Comparison of ENCODE assay signal across 19 cellular contexts in the genomic region with DNA sequence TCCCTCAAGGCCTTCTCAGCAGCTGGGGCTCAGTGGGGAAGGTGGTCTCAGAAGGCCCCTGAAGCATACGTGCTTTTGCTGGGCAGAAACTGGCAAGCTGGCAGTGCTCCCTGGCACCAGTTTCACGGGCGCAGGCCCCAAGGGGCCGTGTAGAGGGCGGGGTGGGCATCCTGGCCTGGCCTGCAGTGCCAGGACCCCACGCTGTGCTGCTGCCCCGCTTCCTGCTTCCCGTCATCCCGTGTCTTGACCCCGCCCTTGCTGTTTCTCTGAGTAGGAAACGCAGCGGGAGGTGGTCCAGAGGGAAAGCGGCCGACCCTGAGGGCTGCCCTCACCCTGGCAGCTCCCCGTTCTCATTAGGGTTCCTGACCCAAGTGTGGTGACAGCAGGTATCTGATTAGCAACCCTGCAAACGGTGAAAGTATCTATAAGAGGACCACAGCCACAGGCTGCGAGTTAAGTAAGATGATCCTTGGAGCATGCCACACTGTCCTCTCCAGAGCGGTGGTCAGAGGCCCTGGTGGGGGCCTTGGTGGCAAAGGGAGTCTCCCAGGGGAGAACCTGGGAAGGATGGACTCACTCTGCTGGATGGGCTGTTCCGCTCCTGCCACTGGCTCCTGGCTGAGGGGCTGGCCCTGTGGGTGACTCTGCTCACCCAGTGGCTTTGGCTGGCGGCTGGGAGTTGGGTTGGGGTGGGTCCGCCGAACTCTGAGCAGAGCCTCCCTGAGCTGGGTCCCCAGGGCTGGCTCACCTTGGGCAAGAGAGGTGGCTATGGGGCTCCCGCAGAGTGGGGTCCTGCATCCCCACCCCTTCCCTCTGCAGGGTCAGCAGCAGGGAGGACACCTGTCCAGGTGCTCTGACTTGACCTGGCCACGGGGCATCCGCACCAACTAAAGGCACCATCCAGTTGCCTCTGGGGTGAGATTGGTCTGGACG. TPM values are rescaled to one million over a fixed set of nuclear protein-coding genes. Genes with fewer than 3 reads are reported as not detected.
DNase-seq lines count a peak whose midpoint lies in the region; ATAC-seq and TF ChIP-seq lines count a peak whose summit lies in the region.
"Had no signal": no experiment of that assay in that cellular context is flagged by ENCODE, and none has a peak within 500 bp of the region (broad histone marks: within the 10 kb centered on the region; RNA-seq: fewer than 3 reads in every experiment).

No MANE protein-coding gene starts in this region.

- ATAC-seq in stimulated activated memory B cell treated with anti-CD40 and anti-IgM and Interleukin-4, amounts not matched to agents 10 μg/mL and 1 μg/mL and 100 μg/mL, for 72 hours = no peak
- no peak for ATAC-seq in HG03045 (IDR thresholded peaks at IDR 0.05; ENCODE audit: unreplicated experiment)
- ATAC-seq: activated CD4-positive, alpha-beta T cell treated with anti-CD3 and anti-CD28 coated beads for 36 hours had no signal

- no peaks in the 10 kb centered on the region for H3K27me3 Mint-ChIP-seq in activated naive CD4-positive, alpha-beta T cell treated with anti-CD3 and anti-CD28 coated beads, Interleukin-2, amount 10 ng/mL, durations not matched to agents 7 days and 5 days
- H3K27me3 Mint-ChIP-seq in stimulated activated memory B cell treated with anti-CD40 and anti-IgM and Interleukin-4, amounts not matched to agents 10 μg/mL and 1 μg/mL and 100 μg/mL, for 72 hours = no peaks in the 10 kb centered on the region
- H3K27me3 Mint-ChIP-seq: activated CD4-positive, alpha-beta T cell treated with anti-CD3 and anti-CD28 coated beads for 36 hours had no signal

- intact Hi-C loops in dorsolateral prefrontal cortex (cut with DNase I) = loop anchor here in 1 of 2 donors (10.0 kb wide), 1 partner anchor 131 kb away; no protein-coding TSS in a partner anchor

- TF ChIP-seq CTCF in OCI-LY1 (IDR thresholded peaks at IDR 0.05; ENCODE audit: low read length) (no peak), dorsolateral prefrontal cortex (IDR thresholded peaks at IDR 0.05 in 54 of 56, conservative IDR thresholded peaks at IDR 0.05 in 2 of 56; ENCODE audit: low read depth in 1 of 56, partially characterized antibody in 56 of 56) (no peak), RWPE1 (conservative IDR thresholded peaks at IDR 0.05; ENCODE audit: low read depth) (no peak)

- H3K4me3 ChIP-seq in OCI-LY1 (ENCODE audit: low read depth, low read length, poor library complexity, severe bottlenecking) (peak overlapping the region; percentile 26), dorsolateral prefrontal cortex (peak overlapping the region in 27 of 59 donors; percentile 9 to 52 (median 28))
- H3K4me3 ChIP-seq: A549, testis, vagina had no signal

- POLR2A ChIA-PET in RWPE1 (lab: Yijun Ruan, JAX; ENCODE audit: low non-redundant PET) = no interaction called here

- CTCF ChIA-PET in activated naive CD4-positive, alpha-beta T cell treated with anti-CD3 and anti-CD28 coated beads, Interleukin-2, amount 10 ng/mL, durations not matched to agents 7 days and 5 days (lab: Charles Lee) = interaction anchor here (1.0 to 3.3 kb wide), 2 partner anchors 24 to 165 kb away, joined by 3 to 10 read pairs; no protein-coding TSS in a partner anchor
- CTCF ChIA-PET in RWPE1 (lab: Yijun Ruan, JAX) = no interaction called here

- DNase-seq in activated naive CD4-positive, alpha-beta T cell treated with anti-CD3 and anti-CD28 coated beads, Interleukin-2, amount 10 ng/mL, durations not matched to agents 7 days and 5 days = no peak
- DNase-seq in activated naive CD4-positive, alpha-beta T cell treated with anti-CD3 and anti-CD28 coated beads, Interleukin-2, amount 50 U/mL, for 16 hours = no peak
- DNase-seq in dorsolateral prefrontal cortex = no peak
- no peak for DNase-seq in pons (ENCODE audit: low spot score)
- DNase-seq in RWPE1 (ENCODE audit: low spot score) = no peak
- DNase-seq: activated CD4-positive, alpha-beta T cell treated with anti-CD3 and anti-CD28 coated beads for 36 hours; amniotic stem cell; Caco-2; islet precursor cell; NCI-H187 treated with DMSO at 0.1 percent for 48 hours; RPMI8226; T-helper 2 cell; testis had no signal

- H3K27ac ChIP-seq in OCI-LY1 (ENCODE audit: low read depth, low read length, poor library complexity, severe bottlenecking) (no peak overlapping the region), dorsolateral prefrontal cortex (peak overlapping the region in 54 of 59 donors; percentile 1 to 99 (median 81)), RWPE1 (no peak overlapping the region)
- H3K27ac ChIP-seq: A549, testis, vagina had no signal

- no peaks in the 10 kb centered on the region for H3K9me3 Mint-ChIP-seq in activated naive CD4-positive, alpha-beta T cell treated with anti-CD3 and anti-CD28 coated beads, Interleukin-2, amount 10 ng/mL, durations not matched to agents 7 days and 5 days
- H3K9me3 Mint-ChIP-seq in stimulated activated memory B cell treated with anti-CD40 and anti-IgM and Interleukin-4, amounts not matched to agents 10 μg/mL and 1 μg/mL and 100 μg/mL, for 72 hours = no peaks in the 10 kb centered on the region
- H3K9me3 Mint-ChIP-seq: activated T-helper 2 cell treated with anti-CD3 and anti-CD28 coated beads, Interferon-gamma antibody, Interleukin-2, Interleukin-4, amounts not matched to agents 10 μg/mL and 5 μg/mL and 100 μg/mL, durations not matched to agents 14 hours and 24 hours and 36 hours had no signal

- H3K4me1 Mint-ChIP-seq in activated naive CD4-positive, alpha-beta T cell treated with anti-CD3 and anti-CD28 coated beads, Interleukin-2, amount 10 ng/mL, durations not matched to agents 7 days and 5 days = peaks cover 57% of the 10 kb centered on the region
- peaks cover 61% of the 10 kb centered on the region for H3K4me1 Mint-ChIP-seq in stimulated activated memory B cell treated with anti-CD40 and anti-IgM and Interleukin-4, amounts not matched to agents 10 μg/mL and 1 μg/mL and 100 μg/mL, for 72 hours

- H2AFZ ChIP-seq in OCI-LY1 (ENCODE audit: low read length) = no peak overlapping the region

- peaks cover 16% of the 10 kb centered on the region for H3K27me3 ChIP-seq in OCI-LY1 (ENCODE audit: insufficient read depth, low read length)
- H3K27me3 ChIP-seq in dorsolateral prefrontal cortex = no peaks in the 10 kb centered on the region
- H3K27me3 ChIP-seq: testis, vagina had no signal

- no peaks in the 10 kb centered on the region for H3K79me2 ChIP-seq in OCI-LY1 (ENCODE audit: insufficient read depth, low read length)

- H3K36me3 ChIP-seq in OCI-LY1 (ENCODE audit: insufficient read depth, low read length) = no peaks in the 10 kb centered on the region; the same call in 1 of the 2 replicates
- H3K36me3 ChIP-seq: vagina had no signal

- H3K9me2 ChIP-seq in OCI-LY1 (ENCODE audit: low read depth, low read length) = no peaks in the 10 kb centered on the region

- peaks cover 4% of the 10 kb centered on the region for H3K4me1 ChIP-seq in OCI-LY1 (ENCODE audit: insufficient read depth, low read length, severe bottlenecking)
- H3K4me1 ChIP-seq: Caco-2 had no signal

- H3F3A ChIP-seq in OCI-LY1 (ENCODE audit: insufficient read depth, low read length) = no peaks in the 10 kb centered on the region

- no peaks in the 10 kb centered on the region for H3K9me3 ChIP-seq in OCI-LY1 (ENCODE audit: low read length)
- H3K9me3 ChIP-seq: A549, Caco-2, testis, vagina had no signal

- H3K9ac ChIP-seq in OCI-LY1 (ENCODE audit: low read length) = no peak overlapping the region

- H3K4me3 Mint-ChIP-seq in activated naive CD4-positive, alpha-beta T cell treated with anti-CD3 and anti-CD28 coated beads, Interleukin-2, amount 10 ng/mL, durations not matched to agents 7 days and 5 days = peak overlapping the region; percentile 40
- no peak overlapping the region for H3K4me3 Mint-ChIP-seq in stimulated activated memory B cell treated with anti-CD40 and anti-IgM and Interleukin-4, amounts not matched to agents 10 μg/mL and 1 μg/mL and 100 μg/mL, for 72 hours
- H3K4me3 Mint-ChIP-seq: activated CD4-positive, alpha-beta T cell treated with anti-CD3 and anti-CD28 coated beads for 36 hours had no signal

- H4K20me1 ChIP-seq in OCI-LY1 (ENCODE audit: insufficient read depth, low read length) = no peaks in the 10 kb centered on the region

- H3K27ac Mint-ChIP-seq in activated naive CD4-positive, alpha-beta T cell treated with anti-CD3 and anti-CD28 coated beads, Interleukin-2, amount 10 ng/mL, durations not matched to agents 7 days and 5 days = peak overlapping the region; percentile 60
- H3K27ac Mint-ChIP-seq in stimulated activated memory B cell treated with anti-CD40 and anti-IgM and Interleukin-4, amounts not matched to agents 10 μg/mL and 1 μg/mL and 100 μg/mL, for 72 hours = peak overlapping the region; percentile 77
- H3K27ac Mint-ChIP-seq: activated T-helper 2 cell treated with anti-CD3 and anti-CD28 coated beads, Interferon-gamma antibody, Interleukin-2, Interleukin-4, amounts not matched to agents 10 μg/mL and 5 μg/mL and 100 μg/mL, durations not matched to agents 14 hours and 24 hours and 36 hours had no signal

- peaks cover 23% of the 10 kb centered on the region for H3K36me3 Mint-ChIP-seq in activated naive CD4-positive, alpha-beta T cell treated with anti-CD3 and anti-CD28 coated beads, Interleukin-2, amount 10 ng/mL, durations not matched to agents 7 days and 5 days
- peaks cover 13% of the 10 kb centered on the region for H3K36me3 Mint-ChIP-seq in stimulated activated memory B cell treated with anti-CD40 and anti-IgM and Interleukin-4, amounts not matched to agents 10 μg/mL and 1 μg/mL and 100 μg/mL, for 72 hours

- peak overlapping the region; percentile 41; the same call in 1 of the 2 replicates for H3K4me2 ChIP-seq in OCI-LY1 (ENCODE audit: low read length)
- H3K4me2 ChIP-seq: A549 had no signal

RNA-seq across cellular contexts. Expression of gene CDK5R1, which starts 7.1 kb away (rescaled TPM):
- total RNA-seq in dorsolateral prefrontal cortex = 100 to 1,000 TPM in 114 of 120 experiments, 10 to 100 TPM in 6; 52.9 to 209 (median 145) TPM

RNA-seq across cellular contexts. Expression of gene PSMD11, which starts 49.5 kb away (rescaled TPM):
- 100 to 1,000 TPM in 5 of 120 experiments, 10 to 100 TPM in 115; 63.1 to 112 (median 81.0) TPM for total RNA-seq in dorsolateral prefrontal cortex

Comparison
In these comparisons a context has a peak if more than half of its experiments do, and no peak if none do; other contexts are left out.
1. H3K27ac ChIP-seq: peak in dorsolateral prefrontal cortex (54 of 59); none in OCI-LY1 (single experiment) and RWPE1 (single experiment).